Comparison of ENCODE assay signal across 28 cellular contexts in genomic region chr9:22382331-22382730, GRCh38.
"Had no signal": no experiment of that assay in that cellular context is flagged by ENCODE, and none has a peak within 500 bp of the region (broad histone marks: within the 10 kb centered on the region; RNA-seq: fewer than 3 reads in every experiment).

No MANE protein-coding gene starts in this region.

- H3K9me3 Mint-ChIP-seq: mesothelial cell of epicardium; nephron; stimulated activated naive B cell treated with anti-CD40 and anti-IgM and Interleukin-4, amounts not matched to agents 10 μg/mL and 1 μg/mL and 100 μg/mL, for 72 hours had no signal

- H3K9me3 ChIP-seq: left ventricle myocardium inferior, pancreas, psoas muscle, right atrium auricular region, right lobe of liver, stomach, testis, thyroid gland, transverse colon, upper lobe of left lung, vagina had no signal

- H3K4me3 ChIP-seq: left ventricle myocardium inferior, lung, pancreas, psoas muscle, right atrium auricular region, right lobe of liver, skin epidermis, stomach, testis, thyroid gland, transverse colon, upper lobe of left lung, vagina had no signal

- H3K36me3 Mint-ChIP-seq: immature natural killer cell; mesothelial cell of epicardium; naive thymus-derived CD4-positive, alpha-beta T cell; stimulated activated naive B cell treated with anti-CD40 and anti-IgM and Interleukin-4, amounts not matched to agents 10 μg/mL and 1 μg/mL and 100 μg/mL, for 72 hours had no signal

- H3K36me3 ChIP-seq: left ventricle myocardium inferior, pancreas, right atrium auricular region, right lobe of liver, stomach, thyroid gland, transverse colon, upper lobe of left lung, vagina had no signal

- H3K27ac ChIP-seq: left ventricle myocardium inferior, pancreas, psoas muscle, right atrium auricular region, right lobe of liver, skin epidermis, stomach, testis, thyroid gland, transverse colon, upper lobe of left lung, vagina had no signal

- H3K4me3 Mint-ChIP-seq: immature natural killer cell; mesothelial cell of epicardium; naive thymus-derived CD4-positive, alpha-beta T cell; nephron; neural crest cell; stimulated activated naive B cell treated with anti-CD40 and anti-IgM and Interleukin-4, amounts not matched to agents 10 μg/mL and 1 μg/mL and 100 μg/mL, for 72 hours had no signal

- H3K27me3 ChIP-seq: pancreas, right atrium auricular region, right lobe of liver, stomach, testis, thyroid gland, transverse colon, upper lobe of left lung, vagina had no signal

- ATAC-seq: naive thymus-derived CD4-positive, alpha-beta T cell; pancreas; psoas muscle; right lobe of liver; stimulated activated naive B cell treated with anti-CD40 and anti-IgM and Interleukin-4, amounts not matched to agents 10 μg/mL and 1 μg/mL and 100 μg/mL, for 72 hours; stimulated activated naive CD8-positive, alpha-beta T cell treated with anti-CD3 and anti-CD28 coated beads, Interleukin-15, Interleukin-2, amounts not matched to agents 100 U/mL and 50 U/mL, for 24 hours had no signal

- H3K4me1 Mint-ChIP-seq: immature natural killer cell; mesothelial cell of epicardium; naive thymus-derived CD4-positive, alpha-beta T cell; nephron; stimulated activated naive B cell treated with anti-CD40 and anti-IgM and Interleukin-4, amounts not matched to agents 10 μg/mL and 1 μg/mL and 100 μg/mL, for 72 hours had no signal

- H3K4me1 ChIP-seq: left ventricle myocardium inferior, pancreas, psoas muscle, right atrium auricular region, right lobe of liver, testis, thyroid gland, transverse colon, upper lobe of left lung, vagina had no signal

- DNase-seq: hippocampal formation; immature natural killer cell; kidney; left ventricle myocardium inferior; mesendoderm; naive thymus-derived CD4-positive, alpha-beta T cell; nucleus accumbens; pancreas; psoas muscle; right lobe of liver; stimulated activated CD4-positive, alpha-beta T cell treated with anti-CD3 and anti-CD28 coated beads, Interleukin-12 subunit alpha, Interleukin-12 subunit beta, amount 100 ng/mL, for 4 hours; stimulated activated CD4-positive, alpha-beta T cell treated with anti-CD3 and anti-CD28 coated beads, Interleukin-15, amount 100 ng/mL, for 24 hours; stimulated activated CD4-positive, alpha-beta T cell treated with anti-CD3 and anti-CD28 coated beads, Interleukin-2, amount 100 ng/mL, for 24 hours; stimulated activated CD4-positive, alpha-beta T cell treated with anti-CD3 and anti-CD28 coated beads, Interleukin-4, amount 100 ng/mL, for 1 hour; stimulated activated naive B cell treated with anti-CD40 and anti-IgM and Interleukin-4, amounts not matched to agents 10 μg/mL and 1 μg/mL and 100 μg/mL, for 72 hours; stimulated activated naive CD8-positive, alpha-beta T cell treated with anti-CD3 and anti-CD28 coated beads, Interleukin-15, Interleukin-2, amounts not matched to agents 100 U/mL and 50 U/mL, for 24 hours; stomach; testis; thyroid gland; transverse colon; upper lobe of left lung had no signal

- H3K27ac Mint-ChIP-seq: immature natural killer cell; mesothelial cell of epicardium; naive thymus-derived CD4-positive, alpha-beta T cell; nephron; stimulated activated naive B cell treated with anti-CD40 and anti-IgM and Interleukin-4, amounts not matched to agents 10 μg/mL and 1 μg/mL and 100 μg/mL, for 72 hours had no signal
